Comparison of ENCODE assay signal across 20 cellular contexts in genomic region chr16:56874800-56875199, GRCh38. TPM values are rescaled to one million over a fixed set of nuclear protein-coding genes. Genes with fewer than 3 reads are reported as not detected.
DNase-seq lines count a peak whose midpoint lies in the region; ATAC-seq, FAIRE-seq and TF ChIP-seq lines count a peak whose summit lies in the region.
"Had no signal": no experiment of that assay in that cellular context is flagged by ENCODE, and none has a peak within 500 bp of the region (broad histone marks: within the 10 kb centered on the region; RNA-seq: fewer than 3 reads in every experiment).

No MANE protein-coding gene starts in this region.

- peaks cover 8% of the 10 kb centered on the region for H3K4me1 Mint-ChIP-seq in mesothelial cell of epicardium

- no peaks in the 10 kb centered on the region for H3K79me1 ChIP-seq in neuronal stem cell (ENCODE audit: low read depth, low read length)

- in situ Hi-C loops in K562 (cut with MboI), result no loop called here
- in situ Hi-C loops in G401 (cut with HindIII; ENCODE audit: low sequenced_read_pairs), result loop anchor here (25.0 kb wide), 1 partner anchor 88 kb away; the partner anchor contains the start of gene CETP

- H3K9ac ChIP-seq in K562 (ENCODE audit: insufficient read depth in 1 of 2, low read depth in 2 of 2, low read length in 2 of 2) (no peak overlapping the region), neuronal stem cell (ENCODE audit: low read depth, low read length, poor library complexity) (no peak overlapping the region)

- H3K18ac ChIP-seq in neuronal stem cell (ENCODE audit: low read length), result no peak overlapping the region

- H3K36me3 ChIP-seq in K562 (ENCODE audit: control insufficient read depth, insufficient read depth, low read length) (no peaks in the 10 kb centered on the region), neuronal stem cell (replicated peaks in 1 of 2; ENCODE audit: control insufficient read depth in 2 of 2, insufficient read depth in 2 of 2, low read length in 2 of 2) (no peaks in the 10 kb centered on the region)
- H3K36me3 ChIP-seq: heart right ventricle had no signal

- H2BK15ac ChIP-seq in neuronal stem cell (ENCODE audit: low read length), result no peak overlapping the region

- 0 out of 2 replicates have a peak overlapping the region, but pooled peaks have one; percentile 27 for H2AFZ ChIP-seq in K562 (ENCODE audit: low read depth, low read length)
- H2AFZ ChIP-seq in neuronal stem cell (ENCODE audit: low read length), result no peak overlapping the region

- H2AK5ac ChIP-seq in neuronal stem cell (ENCODE audit: low read depth, low read length), result no peak overlapping the region

- TF ChIP-seq CTCF in K562 (IDR thresholded peaks at IDR 0.05 in 2 of 3, conservative IDR thresholded peaks at IDR 0.05 in 1 of 3; ENCODE audit: insufficient read depth in 2 of 3, low read depth in 1 of 3, low read length in 3 of 3) (no peak), mesothelial cell of epicardium (IDR thresholded peaks at IDR 0.05; ENCODE audit: unreplicated experiment) (no peak)

- no peak overlapping the region for H3K23ac ChIP-seq in neuronal stem cell (ENCODE audit: low read depth, low read length, poor library complexity)

- H4K91ac ChIP-seq in neuronal stem cell (ENCODE audit: low read depth, low read length, poor library complexity), result no peak overlapping the region

- H3K4me3 Mint-ChIP-seq in mesothelial cell of epicardium, result no peak overlapping the region

- H3K27me3 ChIP-seq in K562 (ENCODE audit: control insufficient read depth in 2 of 2, insufficient read depth in 2 of 2, low read length in 2 of 2) (peaks cover 1 to 15% of the 10 kb centered on the region in 2 experiments; a peak in 4 of 5 replicates), neuronal stem cell (ENCODE audit: control insufficient read depth in 3 of 3, insufficient read depth in 3 of 3, low read depth in 1 of 3, low read length in 3 of 3) (no peaks in the 10 kb centered on the region)
- H3K27me3 ChIP-seq: heart right ventricle had no signal

- no peak overlapping the region for H3K4me2 ChIP-seq in K562 (ENCODE audit: insufficient read depth, low read length)
- H3K4me2 ChIP-seq in neuronal stem cell (ENCODE audit: insufficient read depth, low read length, poor library complexity, severe bottlenecking), result no peak overlapping the region
- H3K4me2 ChIP-seq: A549 had no signal

- no peak overlapping the region for H2BK5ac ChIP-seq in neuronal stem cell (ENCODE audit: low read length)

- H3K9me3 ChIP-seq in K562 (replicated peaks; ENCODE audit: control insufficient read depth, insufficient read depth, low read depth, low read length), result no peaks in the 10 kb centered on the region
- H3K9me3 ChIP-seq in neuronal stem cell (replicated peaks in 1 of 2; ENCODE audit: control insufficient read depth in 2 of 2, insufficient read depth in 1 of 2, low read depth in 1 of 2, low read length in 2 of 2), result peaks cover 0 to 1% of the 10 kb centered on the region in 2 donors
- H3K9me3 ChIP-seq: A549, heart right ventricle had no signal

- ATAC-seq in K562 (no peak; the same call in 2 of the 3 replicates), HG03442 (IDR thresholded peaks at IDR 0.05; ENCODE audit: unreplicated experiment) (no peak)
- ATAC-seq: A549; stimulated activated naive CD8-positive, alpha-beta T cell treated with anti-CD3 and anti-CD28 coated beads, Interleukin-15, Interleukin-2, amounts not matched to agents 100 U/mL and 50 U/mL, for 24 hours had no signal

- no peak overlapping the region for H2BK120ac ChIP-seq in neuronal stem cell (ENCODE audit: low read depth, low read length)

- no peak overlapping the region for H3K4ac ChIP-seq in neuronal stem cell (ENCODE audit: low read length)

- intact Hi-C loops in K562 (cut with micrococcal nuclease), result loop anchor here (5.0 kb wide), 1 partner anchor 58 kb away; the partner anchor contains the start of gene HERPUD1

- H4K20me1 ChIP-seq in K562 (replicated peaks; ENCODE audit: control insufficient read depth, insufficient read depth, low read length), result no peaks in the 10 kb centered on the region

- H3K4me1 ChIP-seq in K562 (replicated peaks in 1 of 2; ENCODE audit: control insufficient read depth in 2 of 2, insufficient read depth in 2 of 2, low read length in 2 of 2), result peaks cover 0 to 5% of the 10 kb centered on the region in 2 experiments; a peak in 2 of 5 replicates
- no peaks in the 10 kb centered on the region for H3K4me1 ChIP-seq in neuronal stem cell (ENCODE audit: control insufficient read depth in 2 of 2, insufficient read depth in 1 of 2, low read depth in 1 of 2, low read length in 2 of 2)
- H3K4me1 ChIP-seq: A549 had no signal

- no peak for TF ChIP-seq RAD21 in K562 (CRISPR knock-in tag; conservative IDR thresholded peaks at IDR 0.05 in 1 of 2, IDR thresholded peaks at IDR 0.05 in 1 of 2)

- no peak overlapping the region for H3K14ac ChIP-seq in neuronal stem cell (ENCODE audit: low read length)

- TF ChIP-seq POLR2A in K562 (conservative IDR thresholded peaks at IDR 0.05), result no peak

- H2BK12ac ChIP-seq in neuronal stem cell (ENCODE audit: low read length), result no peak overlapping the region

- no peaks in the 10 kb centered on the region for H3K36me3 Mint-ChIP-seq in mesothelial cell of epicardium

- DNase-seq in AG08395 (ENCODE audit: low spot score) (peak; percentile 32), M059J (ENCODE audit: low read depth) (peak; percentile 60), K562 (ENCODE audit: extremely low read depth in 1 of 4, low spot score in 3 of 4) (no peak), mesothelial cell of epicardium (ENCODE audit: low spot score in 2 of 2, unreplicated experiment in 2 of 2) (no peak), G401 (ENCODE audit: low spot score) (no peak), neuronal stem cell (ENCODE audit: low spot score) (no peak), NAMALWA (ENCODE audit: low spot score) (no peak)
- DNase-seq: activated effector memory CD4-positive, alpha-beta T cell treated with Interleukin-2 at 50 U/mL for 16 hours; amygdala; cortex of kidney; heart right ventricle; NCI-H510A; stimulated activated naive CD8-positive, alpha-beta T cell treated with anti-CD3 and anti-CD28 coated beads, Interleukin-15, Interleukin-2, amounts not matched to agents 100 U/mL and 50 U/mL, for 24 hours had no signal

- POLR2A ChIA-PET in K562 (lab: Yijun Ruan, JAX), result interaction anchor here (0.7 to 1.1 kb wide), 2 partner anchors 12 to 171 kb away, joined by 4 to 5 read pairs; no protein-coding TSS in a partner anchor

- H3K9me3 Mint-ChIP-seq in mesothelial cell of epicardium, result no peaks in the 10 kb centered on the region

- TF ChIP-seq EP300 in K562 (IDR thresholded peaks at IDR 0.05; ENCODE audit: low read length), result no peak

- no peak for FAIRE-seq in K562 (lab: Jason Lieb, UNC)
- FAIRE-seq: A549 had no signal

- WGBS in K562 (ENCODE audit: insufficient coverage, low coverage, missing lambda C conversion rate), result 28% methylated on average over 11 of the region's 11 CpGs
- no CpG with 5 or more reads among the region's 11 CpGs for WGBS in neuronal stem cell (ENCODE audit: extremely low coverage in 2 of 2, insufficient read length in 2 of 2, insufficient replicate concordance in 1 of 2), 2 donors

- H3K9me1 ChIP-seq in K562 (ENCODE audit: control insufficient read depth, insufficient read depth, low read length), result no peaks in the 10 kb centered on the region

- CTCF ChIA-PET in K562 (lab: Yijun Ruan, JAX; ENCODE audit: low intra/inter-chr PET ratio), result no interaction called here

- H3K4me3 ChIP-seq in K562 (no peak overlapping the region), neuronal stem cell (ENCODE audit: low read length in 2 of 2) (no peak overlapping the region)
- H3K4me3 ChIP-seq: A549, heart right ventricle had no signal

- H4K8ac ChIP-seq in neuronal stem cell (ENCODE audit: low read depth, low read length), result no peak overlapping the region

- H3K27ac ChIP-seq in K562 (ENCODE audit: extremely low read depth, low read depth, low read length) (no peak overlapping the region), neuronal stem cell (replicated peaks; ENCODE audit: low read length) (no peak overlapping the region)
- H3K27ac ChIP-seq: A549, epithelial cell of prostate, heart right ventricle, VCaP had no signal

- H3K27ac Mint-ChIP-seq in mesothelial cell of epicardium, result peak overlapping the region; percentile 43

- no peaks in the 10 kb centered on the region for H3K79me2 ChIP-seq in K562 (ENCODE audit: control insufficient read depth, insufficient read depth, low read length)

- no peaks in the 10 kb centered on the region for H3K27me3 Mint-ChIP-seq in mesothelial cell of epicardium (ENCODE audit: low read depth)

- BruUV-seq in K562 (replicated peaks; lab: Mats Ljungman, UMichigan), result no TSS peak

RNA-seq across cellular contexts. Expression of gene SLC12A3, which starts 9.8 kb away (rescaled TPM):
- not detected in 2 replicates for total RNA-seq in M059J (2014; rRNA removed; shearing (Covaris generic))
- not detected in 2 replicates for total RNA-seq in K562 (2011; cell fraction: chromatin; rRNA removed; ENCODE audit: low replicate concordance)
- total RNA-seq in K562 (2011; cell fraction: nucleolus; rRNA removed), result not detected in 2 replicates
- not detected in 2 replicates for total RNA-seq in K562 (2011; cell fraction: nucleoplasm; rRNA removed)
- total RNA-seq in K562 (2014; rRNA removed) (not detected in 2 replicates), K562 (2014; rRNA removed; fragmentation: Illumina TruSeq; extraction: Trizol) (not detected in 2 replicates), K562 (2015; rRNA removed; fragmentation: Illumina TruSeq; extraction: Trizol) (not detected in 2 replicates), K562 (2021) (not detected in 2 replicates), mesothelial cell of epicardium (not detected in 3 replicates)
- polyA plus RNA-seq in K562 (2011; rRNA removed) (not detected in 2 replicates), K562 (2014; fragmentation: Illumina TruSeq; extraction: Trizol) (not detected in 2 replicates), K562 (2014; fragmentation: Nextera tagmentation; extraction: Ambion mirVana) (not detected), K562 (2014; rRNA removed) (not detected in 2 replicates)
- polyA plus RNA-seq in K562 (2011; cell fraction: cytosol; rRNA removed), result not detected in 2 replicates
- 0.04 TPM in 1 of 2 replicates, not detected in the other for polyA plus RNA-seq in K562 (2011; cell fraction: nucleus; rRNA removed)
- polyA plus RNA-seq in K562 (2012), result 0.01 TPM in 1 of 2 replicates, not detected in the other
- not detected in 2 replicates for polyA minus RNA-seq in K562 (2011; rRNA and poly(A)+ RNA removed)
- polyA minus RNA-seq in K562 (2011; cell fraction: cytosol; rRNA and poly(A)+ RNA removed), result 0.95 and 1.3 TPM in 2 replicates
- polyA minus RNA-seq in K562 (2011; cell fraction: nucleus; rRNA and poly(A)+ RNA removed), result 0.13 TPM in 1 of 2 replicates, not detected in the other
- 0.25 TPM in 1 of 2 replicates, not detected in the other for total RNA-seq in G401 (2014; rRNA removed; shearing (Covaris generic))
- not detected for polyA plus RNA-seq in neuronal stem cell (2013, experiment 1 of 2)
- polyA plus RNA-seq in neuronal stem cell (2013, experiment 2 of 2), result not detected
- total RNA-seq: activated CD8-positive, alpha-beta memory T cell treated with anti-CD3 and anti-CD28 coated beads for 36 hours; heart right ventricle; omental fat pad; ureter had no signal
- polyA plus RNA-seq: heart right ventricle had no signal

RNA-seq across cellular contexts. Expression of gene HERPUD1, which starts 57.1 kb away (rescaled TPM):
- total RNA-seq in M059J (2014; rRNA removed; shearing (Covaris generic)), result 104 and 124 TPM in 2 replicates
- total RNA-seq in K562 (2011; cell fraction: chromatin; rRNA removed; ENCODE audit: low replicate concordance), result 163 and 256 TPM in 2 replicates
- total RNA-seq in K562 (2011; cell fraction: nucleolus; rRNA removed), result 127 and 147 TPM in 2 replicates
- 170 and 203 TPM in 2 replicates for total RNA-seq in K562 (2011; cell fraction: nucleoplasm; rRNA removed)
- total RNA-seq in K562 (2014; rRNA removed) (25.8 and 26.8 TPM in 2 replicates), K562 (2014; rRNA removed; fragmentation: Illumina TruSeq; extraction: Trizol) (49.3 and 65.4 TPM in 2 replicates), K562 (2015; rRNA removed; fragmentation: Illumina TruSeq; extraction: Trizol) (18.1 and 19.2 TPM in 2 replicates), K562 (2021) (54.4 and 60.7 TPM in 2 replicates), mesothelial cell of epicardium (77.4 to 80.5 TPM (median 79.8 TPM) in 3 replicates)
- polyA plus RNA-seq in K562 (2011; rRNA removed) (50.0 and 90.9 TPM in 2 replicates), K562 (2014; fragmentation: Illumina TruSeq; extraction: Trizol) (57.8 and 60.7 TPM in 2 replicates), K562 (2014; fragmentation: Nextera tagmentation; extraction: Ambion mirVana) (10 to 100 TPM; 14.2 to 17.8 TPM), K562 (2014; rRNA removed) (32.0 and 37.4 TPM in 2 replicates)
- polyA plus RNA-seq in K562 (2011; cell fraction: cytosol; rRNA removed), result 36.4 and 59.0 TPM in 2 replicates
- polyA plus RNA-seq in K562 (2011; cell fraction: nucleus; rRNA removed), result 92.5 and 115 TPM in 2 replicates
- polyA plus RNA-seq in K562 (2012), result 28.0 and 112 TPM in 2 replicates
- 49.2 and 70.6 TPM in 2 replicates for polyA minus RNA-seq in K562 (2011; rRNA and poly(A)+ RNA removed)
- polyA minus RNA-seq in K562 (2011; cell fraction: cytosol; rRNA and poly(A)+ RNA removed), result 36.1 and 42.5 TPM in 2 replicates
- polyA minus RNA-seq in K562 (2011; cell fraction: nucleus; rRNA and poly(A)+ RNA removed), result 36.1 and 75.2 TPM in 2 replicates
- total RNA-seq in G401 (2014; rRNA removed; shearing (Covaris generic)), result 49.0 and 75.8 TPM in 2 replicates
- polyA plus RNA-seq in neuronal stem cell (2013, experiment 1 of 2), result 11.7 TPM
- polyA plus RNA-seq in neuronal stem cell (2013, experiment 2 of 2), result 12.1 TPM

Comparison
In these comparisons a context has a peak if more than half of its experiments do, and no peak if none do; other contexts are left out.
1. DNase-seq: peak in AG08395 (single experiment) and M059J (single experiment); none in K562 (0 of 4), mesothelial cell of epicardium (0 of 2), G401 (single experiment), neuronal stem cell (single experiment) and NAMALWA (single experiment).